22 cellular contexts compared by ENCODE assay signal in genomic region chr11:7523416-7524210, GRCh38. TPM values are rescaled to one million over a fixed set of nuclear protein-coding genes. Genes with fewer than 3 reads are reported as not detected.
DNase-seq lines count a peak whose midpoint lies in the region; ATAC-seq, FAIRE-seq and TF ChIP-seq lines count a peak whose summit lies in the region.
"Had no signal": no experiment of that assay in that cellular context is flagged by ENCODE, and none has a peak within 500 bp of the region (broad histone marks: within the 10 kb centered on the region; RNA-seq: fewer than 3 reads in every experiment).

No MANE protein-coding gene starts in this region.

- ATAC-seq in T-helper 17 cell: no peak
- ATAC-seq: activated CD4-positive, CD25-positive, alpha-beta regulatory T cell treated with anti-CD3 and anti-CD28 coated beads, Interleukin-2, amount 50 U/mL, for 24 hours; stimulated activated naive CD8-positive, alpha-beta T cell treated with anti-CD3 and anti-CD28 coated beads, Interleukin-15, Interleukin-2, amounts not matched to agents 100 U/mL and 50 U/mL, for 24 hours had no signal

- H3K4me1 Mint-ChIP-seq in T-helper 17 cell (peaks cover 50% of the 10 kb centered on the region), nephron progenitor cell (peaks cover 13% of the 10 kb centered on the region)
- H3K4me1 Mint-ChIP-seq: H9 had no signal

- H3K27me3 Mint-ChIP-seq in T-helper 17 cell (no peaks in the 10 kb centered on the region), nephron progenitor cell (ENCODE audit: low read depth, poor library complexity) (peaks cover 9% of the 10 kb centered on the region)

- H3K36me3 Mint-ChIP-seq in T-helper 17 cell (ENCODE audit: low read depth) (no peaks in the 10 kb centered on the region), nephron progenitor cell (ENCODE audit: low read depth) (peaks cover 6% of the 10 kb centered on the region)

- DNase-seq in NOMO-1 treated with DMSO at 0.1 percent for 48 hours (lab: John Stamatoyannopoulos, UW; ENCODE audit: unreplicated experiment) (peak; percentile 3), NOMO-1 treated with dmso at 0.1 percent for 144 hours (lab: John Stamatoyannopoulos, UW; ENCODE audit: unreplicated experiment) (no peak), T-helper 17 cell (no peak), left kidney (ENCODE audit: low read depth, low spot score) (peak; percentile 10), small intestine (peak; percentile 16), MG63 (no peak), adrenal gland (no peak), nephron progenitor cell (no peak)
- DNase-seq: 8988T; activated effector memory CD4-positive, alpha-beta T cell treated with anti-CD3 and anti-CD28 coated beads, Interleukin-2, amount 50 U/mL, for 16 hours; DMS53; H9; NCI-H1436 treated with DMSO at 0.1 percent for 48 hours; NCI-H345; stimulated activated naive CD8-positive, alpha-beta T cell treated with anti-CD3 and anti-CD28 coated beads, Interleukin-15, Interleukin-2, amounts not matched to agents 100 U/mL and 50 U/mL, for 24 hours had no signal

- H3K9me3 ChIP-seq in T-helper 17 cell (ENCODE audit: control insufficient read depth, low read length, poor library complexity, severe bottlenecking) (no peaks in the 10 kb centered on the region), small intestine (ENCODE audit: control insufficient read depth, low read depth) (no peaks in the 10 kb centered on the region), MG63 (no peaks in the 10 kb centered on the region), adrenal gland (replicated peaks in 1 of 3) (no peaks in the 10 kb centered on the region)
- H3K9me3 ChIP-seq: ascending aorta had no signal

- H3K27me3 ChIP-seq in small intestine (ENCODE audit: control insufficient read depth in 2 of 2, insufficient read depth in 2 of 2, low read length in 2 of 2) (no peaks in the 10 kb centered on the region), MG63 (no peaks in the 10 kb centered on the region), adrenal gland (no peaks in the 10 kb centered on the region)
- H3K27me3 ChIP-seq: ascending aorta had no signal

- peak overlapping the region; percentile 8 to 29 for H3K27ac ChIP-seq in small intestine (ENCODE audit: low read depth in 1 of 2, low read length in 1 of 2)
- H3K27ac ChIP-seq in adrenal gland: peak overlapping the region in 1 of 5 donors; percentile 30

- intact Hi-C loops in adrenal gland (cut with DNase I): no loop called here

- H3K36me3 ChIP-seq in small intestine (ENCODE audit: control insufficient read depth in 2 of 2, insufficient read depth in 2 of 2, low read length in 2 of 2) (no peaks in the 10 kb centered on the region), MG63 (no peaks in the 10 kb centered on the region), adrenal gland (replicated peaks in 1 of 2) (no peaks in the 10 kb centered on the region)
- H3K36me3 ChIP-seq: ascending aorta had no signal

- peak overlapping the region; percentile 89 for H3K27ac Mint-ChIP-seq in T-helper 17 cell
- no peak overlapping the region for H3K27ac Mint-ChIP-seq in nephron progenitor cell
- H3K27ac Mint-ChIP-seq: H9; T-helper 1 cell treated with Interleukin-12 subunit alpha and Interleukin-12 subunit beta and Interleukin-4 antibody, amounts not matched to agents 30 μg/mL and 1 μg/mL, for 36 hours had no signal

- 73 to 80% (median 74%) methylated on average over 6 of the region's 6 CpGs for WGBS in small intestine, 3 donors
- 72 to 83% (median 77%) methylated on average over 6 of the region's 6 CpGs for WGBS in adrenal gland, 4 donors

- H3K4me3 Mint-ChIP-seq in T-helper 17 cell: peak overlapping the region; percentile 51
- no peak overlapping the region for H3K4me3 Mint-ChIP-seq in nephron progenitor cell
- H3K4me3 Mint-ChIP-seq: H9; neural crest cell; T-helper 1 cell treated with Interleukin-12 subunit alpha and Interleukin-12 subunit beta and Interleukin-4 antibody, amounts not matched to agents 30 μg/mL and 1 μg/mL, for 36 hours had no signal

- peaks cover 2% of the 10 kb centered on the region for H3K9me3 Mint-ChIP-seq in nephron progenitor cell
- H3K9me3 Mint-ChIP-seq: H9; T-helper 1 cell treated with Interleukin-12 subunit alpha and Interleukin-12 subunit beta and Interleukin-4 antibody, amounts not matched to agents 30 μg/mL and 1 μg/mL, for 36 hours had no signal

- peaks cover 0 to 15% of the 10 kb centered on the region in 2 donors for H3K4me1 ChIP-seq in small intestine (ENCODE audit: control insufficient read depth in 2 of 2, insufficient read depth in 1 of 2, low read depth in 1 of 2, low read length in 1 of 2)
- H3K4me1 ChIP-seq in adrenal gland (replicated peaks in 1 of 2): peaks cover 9 to 41% of the 10 kb centered on the region in 2 donors

- no peak overlapping the region for H3K4me3 ChIP-seq in small intestine (ENCODE audit: low read depth in 1 of 2, low read length in 2 of 2)
- H3K4me3 ChIP-seq in MG63: no peak overlapping the region
- H3K4me3 ChIP-seq in adrenal gland: no peak overlapping the region
- H3K4me3 ChIP-seq: ascending aorta, lung had no signal

- TF ChIP-seq POLR2A in adrenal gland (IDR thresholded peaks at IDR 0.05): no peak

- TF ChIP-seq CTCF in adrenal gland (IDR thresholded peaks at IDR 0.05) (no peak), nephron progenitor cell (IDR thresholded peaks at IDR 0.05) (no peak)

- no peak for FAIRE-seq in small intestine (lab: Jason Lieb, UNC)
- FAIRE-seq: frontal cortex had no signal

RNA-seq across cellular contexts. Expression of gene PPFIBP2, which starts 9.8 kb away (rescaled TPM):
- 10 to 100 TPM; 26.2 to 40.6 TPM for total RNA-seq in T-helper 17 cell
- 10 to 100 TPM; 26.5 to 67.3 (median 57.6) TPM for polyA plus RNA-seq in small intestine
- 0.12 and 12.3 TPM in 2 replicates for total RNA-seq in MG63 (2014; rRNA removed; shearing (Covaris generic); ENCODE audit: low replicate concordance)
- total RNA-seq in adrenal gland: 10 to 100 TPM; 11.4 to 36.5 (median 20.7) TPM
- polyA plus RNA-seq in adrenal gland: 10 to 100 TPM; 12.8 to 35.3 (median 21.2) TPM

RNA-seq across cellular contexts. Expression of gene OLFML1, which starts 38.3 kb away (rescaled TPM):
- total RNA-seq in T-helper 17 cell (not detected), adrenal gland (10 to 100 TPM in 2 of 8 donors, 1 to 10 TPM in 6; 4.0 to 12.6 (median 6.7) TPM)
- polyA plus RNA-seq in small intestine (1 to 10 TPM in 1 of 3 donors, under 1 TPM in 1, not detected in 1; 0.81 to 2.5 TPM), adrenal gland (1 to 10 TPM; 4.8 to 8.0 (median 5.3) TPM)
- total RNA-seq in MG63 (2014; rRNA removed; shearing (Covaris generic); ENCODE audit: low replicate concordance): not detected in 2 replicates
- total RNA-seq: H9, LHCN-M2 had no signal

Comparison
In these comparisons a context has a peak if more than half of its experiments do, and no peak if none do; other contexts are left out.
1. DNase-seq: peak in NOMO-1 treated with DMSO at 0.1 percent for 48 hours (single experiment), left kidney (single experiment) and small intestine (single experiment); none in NOMO-1 treated with dmso at 0.1 percent for 144 hours (single experiment), T-helper 17 cell (0 of 3), MG63 (single experiment), adrenal gland (0 of 7) and nephron progenitor cell (single experiment).